Comparison of ENCODE assay signal across 1 cellular context in the genomic region with DNA sequence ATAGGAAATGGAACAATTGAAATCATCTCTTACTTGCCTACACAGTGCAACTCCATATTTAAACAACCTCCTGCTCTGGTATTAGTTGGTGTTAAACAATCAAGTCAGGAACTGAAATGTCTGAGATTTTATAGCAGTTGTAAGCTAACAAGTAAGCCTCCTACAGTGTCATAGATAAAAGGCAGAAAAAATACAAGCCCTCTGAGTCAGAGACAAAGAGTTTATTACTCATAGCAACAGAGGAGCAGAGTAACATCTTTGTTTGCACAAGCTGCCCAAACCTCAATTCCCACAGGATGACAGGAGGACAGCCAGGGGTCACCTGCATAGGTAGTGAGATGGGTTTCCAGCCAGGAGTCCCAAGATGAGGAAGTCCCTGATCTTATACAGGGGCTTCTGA.
TF ChIP-seq lines count a peak whose summit lies in the region.

No MANE protein-coding gene starts in this region.

TF ChIP-seq in GM23338, 12 proteins besides CTCF, POLR2A, EP300 and RAD21 (continued from another document):
- TF ChIP-seq ZNF331 (CRISPR knock-in tag; IDR thresholded peaks at IDR 0.05; ENCODE audit: low read depth) (no peak), CREB1 (CRISPR knock-in tag; IDR thresholded peaks at IDR 0.05; ENCODE audit: low read depth) (no peak), EZH2 (IDR thresholded peaks at IDR 0.05; ENCODE audit: low read depth, unreplicated experiment) (no peak), ZNF114 (CRISPR knock-in tag; IDR thresholded peaks at IDR 0.05) (no peak)
- TF ChIP-seq, protein P1, sequence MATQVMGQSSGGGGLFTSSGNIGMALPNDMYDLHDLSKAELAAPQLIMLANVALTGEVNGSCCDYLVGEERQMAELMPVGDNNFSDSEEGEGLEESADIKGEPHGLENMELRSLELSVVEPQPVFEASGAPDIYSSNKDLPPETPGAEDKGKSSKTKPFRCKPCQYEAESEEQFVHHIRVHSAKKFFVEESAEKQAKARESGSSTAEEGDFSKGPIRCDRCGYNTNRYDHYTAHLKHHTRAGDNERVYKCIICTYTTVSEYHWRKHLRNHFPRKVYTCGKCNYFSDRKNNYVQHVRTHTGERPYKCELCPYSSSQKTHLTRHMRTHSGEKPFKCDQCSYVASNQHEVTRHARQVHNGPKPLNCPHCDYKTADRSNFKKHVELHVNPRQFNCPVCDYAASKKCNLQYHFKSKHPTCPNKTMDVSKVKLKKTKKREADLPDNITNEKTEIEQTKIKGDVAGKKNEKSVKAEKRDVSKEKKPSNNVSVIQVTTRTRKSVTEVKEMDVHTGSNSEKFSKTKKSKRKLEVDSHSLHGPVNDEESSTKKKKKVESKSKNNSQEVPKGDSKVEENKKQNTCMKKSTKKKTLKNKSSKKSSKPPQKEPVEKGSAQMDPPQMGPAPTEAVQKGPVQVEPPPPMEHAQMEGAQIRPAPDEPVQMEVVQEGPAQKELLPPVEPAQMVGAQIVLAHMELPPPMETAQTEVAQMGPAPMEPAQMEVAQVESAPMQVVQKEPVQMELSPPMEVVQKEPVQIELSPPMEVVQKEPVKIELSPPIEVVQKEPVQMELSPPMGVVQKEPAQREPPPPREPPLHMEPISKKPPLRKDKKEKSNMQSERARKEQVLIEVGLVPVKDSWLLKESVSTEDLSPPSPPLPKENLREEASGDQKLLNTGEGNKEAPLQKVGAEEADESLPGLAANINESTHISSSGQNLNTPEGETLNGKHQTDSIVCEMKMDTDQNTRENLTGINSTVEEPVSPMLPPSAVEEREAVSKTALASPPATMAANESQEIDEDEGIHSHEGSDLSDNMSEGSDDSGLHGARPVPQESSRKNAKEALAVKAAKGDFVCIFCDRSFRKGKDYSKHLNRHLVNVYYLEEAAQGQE (IDR thresholded peaks at IDR 0.05; ENCODE audit: unreplicated experiment): no peak
